24 cellular contexts compared by ENCODE assay signal in genomic region chr1:6915999-6916565, GRCh38.
"Had no signal": no experiment of that assay in that cellular context is flagged by ENCODE, and none has a peak within 500 bp of the region (broad histone marks: within the 10 kb centered on the region; RNA-seq: fewer than 3 reads in every experiment).

No MANE protein-coding gene starts in this region.

- H3K27ac Mint-ChIP-seq: activated CD8-positive, alpha-beta T cell treated with anti-CD3 and anti-CD28 coated beads, Interleukin-2, amount 10 ng/mL, durations not matched to agents 7 days and 5 days; activated naive CD8-positive, alpha-beta T cell treated with anti-CD3 and anti-CD28 coated beads, Interleukin-2, amount 10 ng/mL, durations not matched to agents 7 days and 5 days; T-helper 17 cell; WTC11 had no signal

- H3K4me1 ChIP-seq: adrenal gland had no signal

- H3K36me3 ChIP-seq: adrenal gland had no signal

- H3K9me3 ChIP-seq: adrenal gland had no signal

- H3K4me3 ChIP-seq: adrenal gland had no signal

- DNase-seq: activated CD4-positive, alpha-beta T cell treated with anti-CD3 and anti-CD28 coated beads for 48 hours; activated CD4-positive, alpha-beta T cell treated with anti-CD3 and anti-CD28 coated beads, Interleukin-2, amount 50 U/mL, for 4 hours; activated CD4-positive, CD25-positive, alpha-beta regulatory T cell treated with anti-CD3 and anti-CD28 coated beads, Interleukin-2, amount 50 U/mL, for 72 hours; activated CD8-positive, alpha-beta memory T cell treated with anti-CD3 and anti-CD28 coated beads, Interleukin-2, amount 50 U/mL, for 48 hours; activated CD8-positive, alpha-beta T cell treated with anti-CD3 and anti-CD28 coated beads, Interleukin-2, amount 10 ng/mL, durations not matched to agents 7 days and 5 days; activated naive CD4-positive, alpha-beta T cell treated with anti-CD3 and anti-CD28 coated beads, Interleukin-2, amount 50 U/mL, for 16 hours; activated naive CD8-positive, alpha-beta T cell treated with anti-CD3 and anti-CD28 coated beads, Interleukin-2, amount 10 ng/mL, durations not matched to agents 7 days and 5 days; activated T-cell treated with anti-CD3 and anti-CD28 coated beads, Interleukin-2, amount 50 U/mL, for 1 hour; adrenal gland; Kasumi-1; NCI-H1048; NCI-H146; NCI-H187 treated with DMSO at 0.1 percent for 48 hours; NCI-H2171; NCI-H2227 treated with DMSO at 0.1 percent for 48 hours; NCI-H446 treated with DMSO at 0.1 percent for 48 hours; NCI-H524 treated with DMSO at 0.1 percent for 48 hours; NCI-H774; SHP77 treated with DMSO at 0.1 percent for 48 hours; T-helper 17 cell; T-helper 9 cell had no signal

- H3K27me3 ChIP-seq: adrenal gland had no signal

- H3K4me3 Mint-ChIP-seq: activated CD8-positive, alpha-beta T cell treated with anti-CD3 and anti-CD28 coated beads, Interleukin-2, amount 10 ng/mL, durations not matched to agents 7 days and 5 days; activated naive CD8-positive, alpha-beta T cell treated with anti-CD3 and anti-CD28 coated beads, Interleukin-2, amount 10 ng/mL, durations not matched to agents 7 days and 5 days; central memory CD8-positive, alpha-beta T cell; T-helper 17 cell; WTC11 had no signal

- H3K36me3 Mint-ChIP-seq: activated naive CD8-positive, alpha-beta T cell treated with anti-CD3 and anti-CD28 coated beads, Interleukin-2, amount 10 ng/mL, durations not matched to agents 7 days and 5 days had no signal

- H3K9me3 Mint-ChIP-seq: activated naive CD8-positive, alpha-beta T cell treated with anti-CD3 and anti-CD28 coated beads, Interleukin-2, amount 10 ng/mL, durations not matched to agents 7 days and 5 days; central memory CD8-positive, alpha-beta T cell had no signal

- H3K27ac ChIP-seq: adrenal gland had no signal

- H3K4me1 Mint-ChIP-seq: central memory CD8-positive, alpha-beta T cell; T-helper 17 cell had no signal

- FAIRE-seq: bronchial epithelial cell had no signal
